In the genomic region with DNA sequence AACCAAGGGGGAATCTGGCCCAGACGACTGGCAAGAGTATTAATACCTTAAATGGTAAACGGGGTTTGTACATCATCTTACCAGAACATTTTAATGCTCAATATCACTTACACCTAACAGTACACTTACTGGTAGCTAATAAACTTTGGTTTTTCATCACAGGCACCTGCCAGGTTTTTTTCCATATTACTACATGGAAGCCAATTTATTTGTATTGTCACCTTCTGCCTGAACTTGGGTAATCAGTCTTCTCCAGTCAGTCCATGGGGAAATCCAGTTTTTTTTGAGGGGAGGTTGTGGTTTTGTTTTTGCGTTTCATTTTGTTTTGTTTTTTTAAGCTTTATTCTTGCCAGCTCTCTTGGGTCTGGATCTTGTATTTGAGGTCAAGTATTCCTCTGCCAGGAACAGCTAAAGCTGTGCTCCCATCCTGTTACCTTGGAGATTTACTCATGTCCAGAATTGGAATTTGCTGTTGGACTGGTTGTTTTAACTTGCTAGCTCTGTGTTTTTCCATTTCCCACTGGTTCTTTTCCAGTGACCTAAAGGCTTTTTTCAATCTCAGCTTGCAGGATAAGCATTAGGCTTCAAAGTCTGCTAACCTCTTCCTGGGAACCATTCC, we compare ENCODE assay signal across 2 cellular contexts.
TF ChIP-seq lines count a peak whose summit lies in the region.

No MANE protein-coding gene starts in this region.

TF ChIP-seq in liver, 16 proteins besides CTCF, POLR2A, EP300 and RAD21:
- TF ChIP-seq HNF4G (IDR thresholded peaks at IDR 0.05) (no peak), YY1 (IDR thresholded peaks at IDR 0.05) (peak; percentile 14), SP1 (IDR thresholded peaks at IDR 0.05) (peak; percentile 57), TAF1 (conservative IDR thresholded peaks at IDR 0.05) (no peak), NR2F2 (IDR thresholded peaks at IDR 0.05) (peak; percentile 30), FOXA2 (IDR thresholded peaks at IDR 0.05) (no peak), FOXA1 (IDR thresholded peaks at IDR 0.05) (no peak), JUND (IDR thresholded peaks at IDR 0.05) (peak in 1 of 2 donors; percentile 22), HNF4A (conservative IDR thresholded peaks at IDR 0.05) (peak; percentile 3 to 19), RXRA (IDR thresholded peaks at IDR 0.05) (peak in 1 of 2 donors; percentile 29), EGR1 (IDR thresholded peaks at IDR 0.05; ENCODE audit: low read depth in 2 of 2) (no peak), GABPA (IDR thresholded peaks at IDR 0.05 in 1 of 2, conservative IDR thresholded peaks at IDR 0.05 in 1 of 2) (no peak)
- TF ChIP-seq, protein P1, sequence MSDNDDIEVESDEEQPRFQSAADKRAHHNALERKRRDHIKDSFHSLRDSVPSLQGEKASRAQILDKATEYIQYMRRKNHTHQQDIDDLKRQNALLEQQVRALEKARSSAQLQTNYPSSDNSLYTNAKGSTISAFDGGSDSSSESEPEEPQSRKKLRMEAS (IDR thresholded peaks at IDR 0.05) = no peak
- TF ChIP-seq, protein P2, sequence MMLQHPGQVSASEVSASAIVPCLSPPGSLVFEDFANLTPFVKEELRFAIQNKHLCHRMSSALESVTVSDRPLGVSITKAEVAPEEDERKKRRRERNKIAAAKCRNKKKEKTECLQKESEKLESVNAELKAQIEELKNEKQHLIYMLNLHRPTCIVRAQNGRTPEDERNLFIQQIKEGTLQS (IDR thresholded peaks at IDR 0.05) = no peak
- TF ChIP-seq, protein P3, sequence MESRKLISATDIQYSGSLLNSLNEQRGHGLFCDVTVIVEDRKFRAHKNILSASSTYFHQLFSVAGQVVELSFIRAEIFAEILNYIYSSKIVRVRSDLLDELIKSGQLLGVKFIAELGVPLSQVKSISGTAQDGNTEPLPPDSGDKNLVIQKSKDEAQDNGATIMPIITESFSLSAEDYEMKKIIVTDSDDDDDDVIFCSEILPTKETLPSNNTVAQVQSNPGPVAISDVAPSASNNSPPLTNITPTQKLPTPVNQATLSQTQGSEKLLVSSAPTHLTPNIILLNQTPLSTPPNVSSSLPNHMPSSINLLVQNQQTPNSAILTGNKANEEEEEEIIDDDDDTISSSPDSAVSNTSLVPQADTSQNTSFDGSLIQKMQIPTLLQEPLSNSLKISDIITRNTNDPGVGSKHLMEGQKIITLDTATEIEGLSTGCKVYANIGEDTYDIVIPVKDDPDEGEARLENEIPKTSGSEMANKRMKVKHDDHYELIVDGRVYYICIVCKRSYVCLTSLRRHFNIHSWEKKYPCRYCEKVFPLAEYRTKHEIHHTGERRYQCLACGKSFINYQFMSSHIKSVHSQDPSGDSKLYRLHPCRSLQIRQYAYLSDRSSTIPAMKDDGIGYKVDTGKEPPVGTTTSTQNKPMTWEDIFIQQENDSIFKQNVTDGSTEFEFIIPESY (IDR thresholded peaks at IDR 0.05) = no peak
- TF ChIP-seq, protein P4, sequence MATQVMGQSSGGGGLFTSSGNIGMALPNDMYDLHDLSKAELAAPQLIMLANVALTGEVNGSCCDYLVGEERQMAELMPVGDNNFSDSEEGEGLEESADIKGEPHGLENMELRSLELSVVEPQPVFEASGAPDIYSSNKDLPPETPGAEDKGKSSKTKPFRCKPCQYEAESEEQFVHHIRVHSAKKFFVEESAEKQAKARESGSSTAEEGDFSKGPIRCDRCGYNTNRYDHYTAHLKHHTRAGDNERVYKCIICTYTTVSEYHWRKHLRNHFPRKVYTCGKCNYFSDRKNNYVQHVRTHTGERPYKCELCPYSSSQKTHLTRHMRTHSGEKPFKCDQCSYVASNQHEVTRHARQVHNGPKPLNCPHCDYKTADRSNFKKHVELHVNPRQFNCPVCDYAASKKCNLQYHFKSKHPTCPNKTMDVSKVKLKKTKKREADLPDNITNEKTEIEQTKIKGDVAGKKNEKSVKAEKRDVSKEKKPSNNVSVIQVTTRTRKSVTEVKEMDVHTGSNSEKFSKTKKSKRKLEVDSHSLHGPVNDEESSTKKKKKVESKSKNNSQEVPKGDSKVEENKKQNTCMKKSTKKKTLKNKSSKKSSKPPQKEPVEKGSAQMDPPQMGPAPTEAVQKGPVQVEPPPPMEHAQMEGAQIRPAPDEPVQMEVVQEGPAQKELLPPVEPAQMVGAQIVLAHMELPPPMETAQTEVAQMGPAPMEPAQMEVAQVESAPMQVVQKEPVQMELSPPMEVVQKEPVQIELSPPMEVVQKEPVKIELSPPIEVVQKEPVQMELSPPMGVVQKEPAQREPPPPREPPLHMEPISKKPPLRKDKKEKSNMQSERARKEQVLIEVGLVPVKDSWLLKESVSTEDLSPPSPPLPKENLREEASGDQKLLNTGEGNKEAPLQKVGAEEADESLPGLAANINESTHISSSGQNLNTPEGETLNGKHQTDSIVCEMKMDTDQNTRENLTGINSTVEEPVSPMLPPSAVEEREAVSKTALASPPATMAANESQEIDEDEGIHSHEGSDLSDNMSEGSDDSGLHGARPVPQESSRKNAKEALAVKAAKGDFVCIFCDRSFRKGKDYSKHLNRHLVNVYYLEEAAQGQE (IDR thresholded peaks at IDR 0.05) = no peak

TF ChIP-seq in HepG2, 621 proteins besides CTCF, POLR2A, EP300 and RAD21:
- TF ChIP-seq ZBTB8A (CRISPR knock-in tag; IDR thresholded peaks at IDR 0.05; ENCODE audit: borderline replicate concordance, low read depth) (no peak), ZNF282 (IDR thresholded peaks at IDR 0.05; ENCODE audit: partially characterized antibody) (no peak), NFYB (CRISPR knock-in tag; IDR thresholded peaks at IDR 0.05) (no peak), NFIC (IDR thresholded peaks at IDR 0.05; ENCODE audit: low read length) (no peak), ZNF143 (CRISPR knock-in tag; IDR thresholded peaks at IDR 0.05) (no peak), ZNF589 (CRISPR knock-in tag; conservative IDR thresholded peaks at IDR 0.05) (no peak), CBX1 (IDR thresholded peaks at IDR 0.05; ENCODE audit: low read depth) (no peak), SRF (IDR thresholded peaks at IDR 0.05; ENCODE audit: low read depth, low read length) (no peak), ZNF207 (IDR thresholded peaks at IDR 0.05; ENCODE audit: borderline replicate concordance) (no peak), ZNF160 (CRISPR knock-in tag; IDR thresholded peaks at IDR 0.05) (no peak), FOXJ3 (CRISPR knock-in tag; IDR thresholded peaks at IDR 0.05; ENCODE audit: borderline replicate concordance) (no peak), ZNF337 (CRISPR knock-in tag; IDR thresholded peaks at IDR 0.05; ENCODE audit: borderline replicate concordance, low read depth) (no peak), ZNF672 (CRISPR knock-in tag; IDR thresholded peaks at IDR 0.05) (no peak), MTA3 (CRISPR knock-in tag; IDR thresholded peaks at IDR 0.05) (no peak), HOXA3 (CRISPR knock-in tag; IDR thresholded peaks at IDR 0.05) (no peak), HMGA1 (CRISPR knock-in tag; conservative IDR thresholded peaks at IDR 0.05) (no peak)
- TF ChIP-seq, protein P5, sequence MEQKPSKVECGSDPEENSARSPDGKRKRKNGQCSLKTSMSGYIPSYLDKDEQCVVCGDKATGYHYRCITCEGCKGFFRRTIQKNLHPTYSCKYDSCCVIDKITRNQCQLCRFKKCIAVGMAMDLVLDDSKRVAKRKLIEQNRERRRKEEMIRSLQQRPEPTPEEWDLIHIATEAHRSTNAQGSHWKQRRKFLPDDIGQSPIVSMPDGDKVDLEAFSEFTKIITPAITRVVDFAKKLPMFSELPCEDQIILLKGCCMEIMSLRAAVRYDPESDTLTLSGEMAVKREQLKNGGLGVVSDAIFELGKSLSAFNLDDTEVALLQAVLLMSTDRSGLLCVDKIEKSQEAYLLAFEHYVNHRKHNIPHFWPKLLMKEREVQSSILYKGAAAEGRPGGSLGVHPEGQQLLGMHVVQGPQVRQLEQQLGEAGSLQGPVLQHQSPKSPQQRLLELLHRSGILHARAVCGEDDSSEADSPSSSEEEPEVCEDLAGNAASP (CRISPR knock-in tag; IDR thresholded peaks at IDR 0.05; ENCODE audit: borderline replicate concordance) = no peak
- TF ChIP-seq, protein P6, sequence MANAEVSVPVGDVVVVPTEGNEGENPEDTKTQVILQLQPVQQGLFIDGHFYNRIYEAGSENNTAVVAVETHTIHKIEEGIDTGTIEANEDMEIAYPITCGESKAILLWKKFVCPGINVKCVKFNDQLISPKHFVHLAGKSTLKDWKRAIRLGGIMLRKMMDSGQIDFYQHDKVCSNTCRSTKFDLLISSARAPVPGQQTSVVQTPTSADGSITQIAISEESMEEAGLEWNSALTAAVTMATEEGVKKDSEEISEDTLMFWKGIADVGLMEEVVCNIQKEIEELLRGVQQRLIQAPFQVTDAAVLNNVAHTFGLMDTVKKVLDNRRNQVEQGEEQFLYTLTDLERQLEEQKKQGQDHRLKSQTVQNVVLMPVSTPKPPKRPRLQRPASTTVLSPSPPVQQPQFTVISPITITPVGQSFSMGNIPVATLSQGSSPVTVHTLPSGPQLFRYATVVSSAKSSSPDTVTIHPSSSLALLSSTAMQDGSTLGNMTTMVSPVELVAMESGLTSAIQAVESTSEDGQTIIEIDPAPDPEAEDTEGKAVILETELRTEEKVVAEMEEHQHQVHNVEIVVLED (CRISPR knock-in tag; IDR thresholded peaks at IDR 0.05; ENCODE audit: borderline replicate concordance) = no peak
- TF ChIP-seq, protein P3 (CRISPR knock-in tag; IDR thresholded peaks at IDR 0.05) = no peak
- TF ChIP-seq, protein P7, sequence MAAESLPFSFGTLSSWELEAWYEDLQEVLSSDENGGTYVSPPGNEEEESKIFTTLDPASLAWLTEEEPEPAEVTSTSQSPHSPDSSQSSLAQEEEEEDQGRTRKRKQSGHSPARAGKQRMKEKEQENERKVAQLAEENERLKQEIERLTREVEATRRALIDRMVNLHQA (CRISPR knock-in tag; IDR thresholded peaks at IDR 0.05) = no peak
